Comparison of ENCODE assay signal across 14 cellular contexts in genomic region chr1:31987231-31987630, GRCh38. TPM values are rescaled to one million over a fixed set of nuclear protein-coding genes. Genes with fewer than 3 reads are reported as not detected.
A peak's percentile ranks its signal among the peaks of the same experiment; 100 is the strongest.
DNase-seq lines count a peak whose midpoint lies in the region; ATAC-seq, FAIRE-seq and TF ChIP-seq lines count a peak whose summit lies in the region.
"Had no signal": no experiment of that assay in that cellular context is flagged by ENCODE, and none has a peak within 500 bp of the region (broad histone marks: within the 10 kb centered on the region; RNA-seq: fewer than 3 reads in every experiment).

No MANE protein-coding gene starts in this region.

- intact Hi-C loops in K562 (cut with micrococcal nuclease) = no loop called here

- TF ChIP-seq RAD21 in K562 (CRISPR knock-in tag; conservative IDR thresholded peaks at IDR 0.05 in 1 of 2, IDR thresholded peaks at IDR 0.05 in 1 of 2) = no peak

- TF ChIP-seq EP300 in K562 (IDR thresholded peaks at IDR 0.05; ENCODE audit: low read length) = no peak

- H3K4me1 ChIP-seq in K562 (replicated peaks in 1 of 2; ENCODE audit: control insufficient read depth in 2 of 2, insufficient read depth in 2 of 2, low read length in 2 of 2) (peaks cover 0 to 4% of the 10 kb centered on the region in 2 experiments; a peak in 2 of 5 replicates), neuron (ENCODE audit: insufficient read depth, low read length) (peaks cover 19% of the 10 kb centered on the region)
- H3K4me1 ChIP-seq: testis had no signal

- H3K4me2 ChIP-seq in K562 (ENCODE audit: insufficient read depth, low read length) = no peak overlapping the region

- H3K27ac ChIP-seq in K562 (ENCODE audit: extremely low read depth, low read depth, low read length) = no peak overlapping the region
- H3K27ac ChIP-seq: heart left ventricle, testis had no signal

- no peaks in the 10 kb centered on the region for H3K27me3 ChIP-seq in K562 (ENCODE audit: control insufficient read depth in 2 of 2, insufficient read depth in 2 of 2, low read length in 2 of 2)
- H3K27me3 ChIP-seq in neuron (ENCODE audit: insufficient read depth, low read length) = peaks cover 4% of the 10 kb centered on the region
- H3K27me3 ChIP-seq: heart left ventricle, testis had no signal

- 24% methylated on average over 9 of the region's 9 CpGs for WGBS in K562 (ENCODE audit: insufficient coverage, low coverage, missing lambda C conversion rate)

- no TSS peak for BruUV-seq in K562 (replicated peaks; lab: Mats Ljungman, UMichigan)

- no peaks in the 10 kb centered on the region for H3K9me3 ChIP-seq in K562 (replicated peaks; ENCODE audit: control insufficient read depth, insufficient read depth, low read depth, low read length)
- H3K9me3 ChIP-seq in neuron (ENCODE audit: low read length) = no peaks in the 10 kb centered on the region
- H3K9me3 ChIP-seq: heart left ventricle, testis had no signal

- H3K79me2 ChIP-seq in K562 (ENCODE audit: control insufficient read depth, insufficient read depth, low read length) = no peaks in the 10 kb centered on the region

- DNase-seq in NCI-H2196 (lab: John Stamatoyannopoulos, UW; ENCODE audit: unreplicated experiment) (peak; percentile 35), NCI-H2196 treated with DMSO at 0.1 percent for 48 hours (lab: John Stamatoyannopoulos, UW; ENCODE audit: unreplicated experiment) (no peak), NCI-H1417 treated with DMSO at 0.1 percent for 48 hours (lab: John Stamatoyannopoulos, UW) (peak; percentile 58), K562 (ENCODE audit: extremely low read depth in 1 of 4, low spot score in 3 of 4) (no peak), T1000 (lab: John Stamatoyannopoulos, UW) (no peak), urothelium cell line (ENCODE audit: low spot score) (no peak), cerebellar nuclear complex (lab: John Stamatoyannopoulos, UW) (no peak)
- DNase-seq: ACHN, heart left ventricle, NCI-H526 treated with DMSO at 0.1 percent for 48 hours, SW 1271, testis had no signal

- no peaks in the 10 kb centered on the region for H4K20me1 ChIP-seq in K562 (replicated peaks; ENCODE audit: control insufficient read depth, insufficient read depth, low read length)

- FAIRE-seq in K562 (lab: Jason Lieb, UNC) (no peak), urothelium cell line (lab: Jason Lieb, UNC) (no peak)
- FAIRE-seq: endometrium had no signal

- peak; percentile 12; the same call in 2 of the 3 replicates for ATAC-seq in K562
- ATAC-seq: heart left ventricle had no signal

- no peaks in the 10 kb centered on the region for H3K9me1 ChIP-seq in K562 (ENCODE audit: control insufficient read depth, insufficient read depth, low read length)

- no peak for TF ChIP-seq POLR2A in K562 (conservative IDR thresholded peaks at IDR 0.05)

- TF ChIP-seq CTCF in K562 (IDR thresholded peaks at IDR 0.05 in 2 of 3, conservative IDR thresholded peaks at IDR 0.05 in 1 of 3; ENCODE audit: insufficient read depth in 2 of 3, low read depth in 1 of 3, low read length in 3 of 3) = no peak

- H2AFZ ChIP-seq in K562 (ENCODE audit: low read depth, low read length) (peak overlapping the region; percentile 28), neuron (ENCODE audit: low read depth, low read length) (peak overlapping the region; percentile 8)

- no peaks in the 10 kb centered on the region for H3K36me3 ChIP-seq in K562 (ENCODE audit: control insufficient read depth, insufficient read depth, low read length)
- H3K36me3 ChIP-seq in neuron (ENCODE audit: insufficient read depth, low read length) = no peaks in the 10 kb centered on the region
- H3K36me3 ChIP-seq: heart left ventricle had no signal

- peak overlapping the region in 1 of 2 experiments; percentile 78; a peak in 2 of 4 replicates for H3K9ac ChIP-seq in K562 (ENCODE audit: insufficient read depth in 1 of 2, low read depth in 2 of 2, low read length in 2 of 2)

- in situ Hi-C loops in K562 (cut with MboI) = no loop called here

- POLR2A ChIA-PET in K562 (lab: Yijun Ruan, JAX) = interaction anchor here (0.6 to 2.0 kb wide), 6 partner anchors 11 to 725 kb away, joined by 3 to 5 read pairs (median 3); no protein-coding TSS in a partner anchor

- H3K4me3 ChIP-seq in K562 (no peak overlapping the region), neuron (ENCODE audit: low read length) (no peak overlapping the region)
- H3K4me3 ChIP-seq: heart left ventricle, testis had no signal

- CTCF ChIA-PET in K562 (lab: Yijun Ruan, JAX; ENCODE audit: low intra/inter-chr PET ratio) = no interaction called here

TF ChIP-seq in K562, 482 proteins besides CTCF, POLR2A, EP300 and RAD21 (continues in another document):
- peak; percentile 32; the same call in 1 of the 2 replicates for TF ChIP-seq HMBOX1 (IDR thresholded peaks at IDR 0.05)
- no peak for TF ChIP-seq ZNF146 (CRISPR knock-in tag; IDR thresholded peaks at IDR 0.05; ENCODE audit: unreplicated experiment)
- TF ChIP-seq BRD4 (IDR thresholded peaks at IDR 0.05) = no peak
- no peak for TF ChIP-seq SRSF3 (IDR thresholded peaks at IDR 0.05; ENCODE audit: insufficient read depth, low read length)
- no peak for TF ChIP-seq REST (CRISPR knock-in tag; IDR thresholded peaks at IDR 0.05; ENCODE audit: low read depth)

RNA-seq across cellular contexts. Expression of gene KHDRBS1, which starts 26.4 kb away (rescaled TPM):
- 35.0 and 69.1 TPM in 2 replicates for total RNA-seq in K562 (2011; cell fraction: chromatin; rRNA removed; ENCODE audit: low replicate concordance)
- total RNA-seq in K562 (2011; cell fraction: nucleolus; rRNA removed) = 25.7 and 30.0 TPM in 2 replicates
- 48.0 and 76.6 TPM in 2 replicates for total RNA-seq in K562 (2011; cell fraction: nucleoplasm; rRNA removed)
- total RNA-seq in K562 (2014; rRNA removed) (119 and 120 TPM in 2 replicates), K562 (2014; rRNA removed; fragmentation: Illumina TruSeq; extraction: Trizol) (114 and 125 TPM in 2 replicates), K562 (2015; rRNA removed; fragmentation: Illumina TruSeq; extraction: Trizol) (97.2 and 102 TPM in 2 replicates), K562 (2021) (234 and 257 TPM in 2 replicates)
- polyA plus RNA-seq in K562 (2011; rRNA removed) (53.7 and 55.5 TPM in 2 replicates), K562 (2014; fragmentation: Illumina TruSeq; extraction: Trizol) (199 and 203 TPM in 2 replicates), K562 (2014; fragmentation: Nextera tagmentation; extraction: Ambion mirVana) (10 to 100 TPM; 48.4 to 53.2 TPM), K562 (2014; rRNA removed) (116 and 140 TPM in 2 replicates)
- 42.2 and 48.3 TPM in 2 replicates for polyA plus RNA-seq in K562 (2011; cell fraction: cytosol; rRNA removed)
- polyA plus RNA-seq in K562 (2011; cell fraction: nucleus; rRNA removed) = 41.0 and 48.4 TPM in 2 replicates
- polyA plus RNA-seq in K562 (2012) = 191 and 193 TPM in 2 replicates
- 36.1 and 52.7 TPM in 2 replicates for polyA minus RNA-seq in K562 (2011; rRNA and poly(A)+ RNA removed)
- polyA minus RNA-seq in K562 (2011; cell fraction: cytosol; rRNA and poly(A)+ RNA removed) = 70.3 and 82.8 TPM in 2 replicates
- polyA minus RNA-seq in K562 (2011; cell fraction: nucleus; rRNA and poly(A)+ RNA removed) = 17.4 and 34.9 TPM in 2 replicates

RNA-seq across cellular contexts. Expression of gene PTP4A2, which starts 49.1 kb away (rescaled TPM):
- 116 and 315 TPM in 2 replicates for total RNA-seq in K562 (2011; cell fraction: chromatin; rRNA removed; ENCODE audit: low replicate concordance)
- total RNA-seq in K562 (2011; cell fraction: nucleolus; rRNA removed) = 52.7 and 78.6 TPM in 2 replicates
- total RNA-seq in K562 (2011; cell fraction: nucleoplasm; rRNA removed) = 175 and 257 TPM in 2 replicates
- total RNA-seq in K562 (2014; rRNA removed) (316 and 345 TPM in 2 replicates), K562 (2014; rRNA removed; fragmentation: Illumina TruSeq; extraction: Trizol) (620 and 713 TPM in 2 replicates), K562 (2015; rRNA removed; fragmentation: Illumina TruSeq; extraction: Trizol) (585 and 652 TPM in 2 replicates), K562 (2021) (429 and 432 TPM in 2 replicates)
- polyA plus RNA-seq in K562 (2011; rRNA removed) (785 and 870 TPM in 2 replicates), K562 (2014; fragmentation: Illumina TruSeq; extraction: Trizol) (528 and 852 TPM in 2 replicates), K562 (2014; fragmentation: Nextera tagmentation; extraction: Ambion mirVana) (100 to 1,000 TPM; 197 to 480 TPM), K562 (2014; rRNA removed) (219 and 255 TPM in 2 replicates)
- polyA plus RNA-seq in K562 (2011; cell fraction: cytosol; rRNA removed) = 63.7 and 209 TPM in 2 replicates
- 124 and 204 TPM in 2 replicates for polyA plus RNA-seq in K562 (2011; cell fraction: nucleus; rRNA removed)
- polyA plus RNA-seq in K562 (2012) = 386 and 493 TPM in 2 replicates
- 693 and 694 TPM in 2 replicates for polyA minus RNA-seq in K562 (2011; rRNA and poly(A)+ RNA removed)
- polyA minus RNA-seq in K562 (2011; cell fraction: cytosol; rRNA and poly(A)+ RNA removed) = 406 and 559 TPM in 2 replicates
- polyA minus RNA-seq in K562 (2011; cell fraction: nucleus; rRNA and poly(A)+ RNA removed) = 36.6 and 130 TPM in 2 replicates

Comparison
In these comparisons a context has a peak if more than half of its experiments do, and no peak if none do; other contexts are left out.
1. DNase-seq: peak in NCI-H2196 (single experiment) and NCI-H1417 treated with DMSO at 0.1 percent for 48 hours (single experiment); none in NCI-H2196 treated with DMSO at 0.1 percent for 48 hours (single experiment), K562 (0 of 4), T1000 (single experiment), urothelium cell line (single experiment) and cerebellar nuclear complex (0 of 2).